ENCODE assay signal across 26 cellular contexts in genomic region chr19:2591537-2592291, GRCh38.
DNase-seq lines count a peak whose midpoint lies in the region; ATAC-seq and TF ChIP-seq lines count a peak whose summit lies in the region.
"Had no signal": no experiment of that assay in that cellular context is flagged by ENCODE, and none has a peak within 500 bp of the region (broad histone marks: within the 10 kb centered on the region; RNA-seq: fewer than 3 reads in every experiment).

No MANE protein-coding gene starts in this region.

- TF ChIP-seq EP300 in SK-N-SH (IDR thresholded peaks at IDR 0.05; ENCODE audit: borderline replicate concordance in 1 of 2, low read depth in 1 of 2, low read length in 1 of 2) = no peak

- no peak for TF ChIP-seq RAD21 in SK-N-SH (IDR thresholded peaks at IDR 0.05; ENCODE audit: low read length)

- H3K4me1 Mint-ChIP-seq in activated T-cell treated with anti-CD3 and anti-CD28 coated beads, Interleukin-2, amount 50 U/mL, for 72 hours (ENCODE audit: low read depth) = no peaks in the 10 kb centered on the region
- H3K4me1 Mint-ChIP-seq in activated T-cell treated with anti-CD3 and anti-CD28 coated beads, Interleukin-2, amount 50 U/mL, for 24 hours (ENCODE audit: low read depth) = no peaks in the 10 kb centered on the region
- peaks cover 23% of the 10 kb centered on the region for H3K4me1 Mint-ChIP-seq in type B pancreatic cell (ENCODE audit: unreplicated experiment)

- H3K4me3 Mint-ChIP-seq in activated T-cell treated with anti-CD3 and anti-CD28 coated beads, Interleukin-2, amount 50 U/mL, for 72 hours = no peak overlapping the region
- no peak overlapping the region for H3K4me3 Mint-ChIP-seq in activated T-cell treated with anti-CD3 and anti-CD28 coated beads, Interleukin-2, amount 50 U/mL, for 24 hours
- H3K4me3 Mint-ChIP-seq in type B pancreatic cell = peak overlapping the region; percentile 9
- H3K4me3 Mint-ChIP-seq: CD4-positive, alpha-beta T cell had no signal

- H3K9me3 Mint-ChIP-seq in activated T-cell treated with anti-CD3 and anti-CD28 coated beads, Interleukin-2, amount 50 U/mL, for 72 hours = peaks cover 2 to 4% of the 10 kb centered on the region in 2 donors
- no peaks in the 10 kb centered on the region for H3K9me3 Mint-ChIP-seq in activated T-cell treated with anti-CD3 and anti-CD28 coated beads, Interleukin-2, amount 50 U/mL, for 24 hours
- no peaks in the 10 kb centered on the region for H3K9me3 Mint-ChIP-seq in type B pancreatic cell
- H3K9me3 Mint-ChIP-seq: CD4-positive, alpha-beta T cell; IgD-negative memory B cell had no signal

- H3K4me3 ChIP-seq in body of pancreas = no peak overlapping the region
- no peak overlapping the region for H3K4me3 ChIP-seq in mucosa of descending colon
- H3K4me3 ChIP-seq in SK-N-SH (ENCODE audit: low read depth in 2 of 2, low read length in 1 of 2) = no peak overlapping the region
- H3K4me3 ChIP-seq: GM12878, MG63 had no signal

- TF ChIP-seq POLR2A in body of pancreas (IDR thresholded peaks at IDR 0.05) = no peak

- no peaks in the 10 kb centered on the region for H3K9me2 ChIP-seq in SK-N-SH

- peaks cover 20% of the 10 kb centered on the region for H3K27me3 Mint-ChIP-seq in activated T-cell treated with anti-CD3 and anti-CD28 coated beads, Interleukin-2, amount 50 U/mL, for 72 hours (ENCODE audit: low read depth)
- H3K27me3 Mint-ChIP-seq in activated T-cell treated with anti-CD3 and anti-CD28 coated beads, Interleukin-2, amount 50 U/mL, for 24 hours = peaks cover 7% of the 10 kb centered on the region
- peaks cover 12% of the 10 kb centered on the region for H3K27me3 Mint-ChIP-seq in type B pancreatic cell
- H3K27me3 Mint-ChIP-seq: CD4-positive, alpha-beta T cell had no signal

- POLR2A ChIA-PET in SK-N-SH (lab: Yijun Ruan, JAX) = no interaction called here

- H3K4me2 ChIP-seq in SK-N-SH = no peak overlapping the region

- CTCF ChIA-PET in SK-N-SH (lab: Yijun Ruan, JAX) = interaction anchor here (1.1 to 5.6 kb wide), 3 partner anchors 12 to 24 kb away, joined by 3 to 35 read pairs (median 5); no protein-coding TSS in a partner anchor

- intact Hi-C loops in body of pancreas (cut with DNase I) (no loop called here), mucosa of descending colon (cut with DNase I, micrococcal nuclease) (no loop called here)

- H3K9ac ChIP-seq in SK-N-SH = no peak overlapping the region

- no peaks in the 10 kb centered on the region for H3K9me3 ChIP-seq in body of pancreas
- no peaks in the 10 kb centered on the region for H3K9me3 ChIP-seq in mucosa of descending colon
- H3K9me3 ChIP-seq in SK-N-SH = no peaks in the 10 kb centered on the region
- H3K9me3 ChIP-seq: MG63 had no signal

- H3K27ac ChIP-seq in body of pancreas = peak overlapping the region in 3 of 4 donors; percentile 9 to 54 (median 53)
- no peak overlapping the region for H3K27ac ChIP-seq in SK-N-SH (ENCODE audit: low read depth in 2 of 2, low read length in 1 of 2)
- H3K27ac ChIP-seq: HL-60 had no signal

- WGBS in body of pancreas, 2 donors = 35 to 52% methylated on average over 3 of the region's 3 CpGs
- WGBS in SK-N-SH (ENCODE audit: low lambda C conversion rate) = 94% methylated on average over 3 of the region's 3 CpGs

- H3K79me2 ChIP-seq in SK-N-SH (ENCODE audit: insufficient read depth) = no peaks in the 10 kb centered on the region

- TF ChIP-seq CTCF in body of pancreas (IDR thresholded peaks at IDR 0.05) (no peak), mucosa of descending colon (IDR thresholded peaks at IDR 0.05) (no peak), type B pancreatic cell (conservative IDR thresholded peaks at IDR 0.05) (no peak), SK-N-SH (IDR thresholded peaks at IDR 0.05) (no peak)

- no peak overlapping the region for H2AFZ ChIP-seq in SK-N-SH (ENCODE audit: low read depth)

- no peaks in the 10 kb centered on the region for H4K20me1 ChIP-seq in SK-N-SH (ENCODE audit: insufficient read depth)

- ATAC-seq in activated T-cell treated with anti-CD3 and anti-CD28 coated beads, Interleukin-2, amount 50 U/mL, for 72 hours (replicated peaks in 1 of 2) = no peak
- ATAC-seq in body of pancreas (no peak), mucosa of descending colon (peak; percentile 53), GM21717 (IDR thresholded peaks at IDR 0.05; ENCODE audit: unreplicated experiment) (no peak)
- ATAC-seq: GM12878 had no signal

- H3K36me3 ChIP-seq in body of pancreas (replicated peaks in 1 of 2; ENCODE audit: insufficient read depth in 1 of 2, low read depth in 2 of 2) (no peaks in the 10 kb centered on the region), mucosa of descending colon (ENCODE audit: low read depth) (no peaks in the 10 kb centered on the region), SK-N-SH (replicated peaks in 1 of 2; ENCODE audit: control insufficient read depth in 1 of 2, insufficient read depth in 2 of 2, low read length in 1 of 2) (no peaks in the 10 kb centered on the region)
- H3K36me3 ChIP-seq: MG63 had no signal

- DNase-seq in activated T-cell treated with anti-CD3 and anti-CD28 coated beads, Interleukin-2, amount 50 U/mL, for 72 hours = no peak
- DNase-seq in activated T-cell treated with anti-CD3 and anti-CD28 coated beads, Interleukin-2, amount 50 U/mL, for 24 hours = no peak
- DNase-seq in body of pancreas (peak in 1 of 4 donors; percentile 44), mucosa of descending colon (no peak), type B pancreatic cell (ENCODE audit: extremely low spot score, unreplicated experiment) (no peak), SK-N-SH (no peak)
- no peak for DNase-seq in activated effector memory CD4-positive, alpha-beta T cell treated with Interleukin-2 at 50 U/mL for 16 hours
- DNase-seq: 8988T; CD4-positive, alpha-beta T cell; DMS53; EL; H7; Kasumi-1; MG63; NCI-H1048; NCI-H1436; NCI-H1930; NCI-H226; NCI-H524; NCI-H82; RPMI8226; SHP77 treated with DMSO at 0.1 percent for 48 hours had no signal

- H3K27ac Mint-ChIP-seq in activated T-cell treated with anti-CD3 and anti-CD28 coated beads, Interleukin-2, amount 50 U/mL, for 72 hours = peak overlapping the region; percentile 2
- H3K27ac Mint-ChIP-seq in activated T-cell treated with anti-CD3 and anti-CD28 coated beads, Interleukin-2, amount 50 U/mL, for 24 hours = no peak overlapping the region
- peak overlapping the region; percentile 38 for H3K27ac Mint-ChIP-seq in type B pancreatic cell
- H3K27ac Mint-ChIP-seq: CD4-positive, alpha-beta T cell had no signal

- H3K4me1 ChIP-seq in body of pancreas = peaks cover 42% of the 10 kb centered on the region
- peaks cover 10% of the 10 kb centered on the region for H3K4me1 ChIP-seq in mucosa of descending colon (ENCODE audit: low read depth)
- H3K4me1 ChIP-seq in SK-N-SH (ENCODE audit: control insufficient read depth in 1 of 2, insufficient read depth in 2 of 2, low read depth in 1 of 2, low read length in 1 of 2) = no peaks in the 10 kb centered on the region

- H3F3A ChIP-seq in SK-N-SH (replicated peaks; ENCODE audit: insufficient read depth) = peaks cover 6% of the 10 kb centered on the region

- H3K27me3 ChIP-seq in body of pancreas = no peaks in the 10 kb centered on the region
- no peaks in the 10 kb centered on the region for H3K27me3 ChIP-seq in SK-N-SH (ENCODE audit: insufficient read depth)
- H3K27me3 ChIP-seq: MG63 had no signal

- peaks cover 0 to 1% of the 10 kb centered on the region in 2 donors for H3K36me3 Mint-ChIP-seq in activated T-cell treated with anti-CD3 and anti-CD28 coated beads, Interleukin-2, amount 50 U/mL, for 72 hours (ENCODE audit: insufficient read depth in 2 of 2)
- no peaks in the 10 kb centered on the region for H3K36me3 Mint-ChIP-seq in activated T-cell treated with anti-CD3 and anti-CD28 coated beads, Interleukin-2, amount 50 U/mL, for 24 hours (ENCODE audit: low read depth)
- no peaks in the 10 kb centered on the region for H3K36me3 Mint-ChIP-seq in type B pancreatic cell

TF ChIP-seq in SK-N-SH, 30 proteins besides CTCF, POLR2A, EP300 and RAD21:
- no peak for TF ChIP-seq MXI1 (IDR thresholded peaks at IDR 0.05; ENCODE audit: low read depth, low read length)
- no peak for TF ChIP-seq TAF1 (IDR thresholded peaks at IDR 0.05; ENCODE audit: borderline replicate concordance, low read depth, low read length)
- TF ChIP-seq RFX5 (IDR thresholded peaks at IDR 0.05; ENCODE audit: low read length) = no peak
- no peak for TF ChIP-seq FOXJ3 (CRISPR knock-in tag; IDR thresholded peaks at IDR 0.05)
- no peak for TF ChIP-seq FOXM1 (IDR thresholded peaks at IDR 0.05; ENCODE audit: low read depth)
- TF ChIP-seq RXRA (IDR thresholded peaks at IDR 0.05; ENCODE audit: borderline replicate concordance, low read depth) = no peak
- no peak for TF ChIP-seq REST (IDR thresholded peaks at IDR 0.05; ENCODE audit: low read depth, low read length)

Comparison
In these comparisons a context has a peak if more than half of its experiments do, and no peak if none do; other contexts are left out.
1. H3K27ac ChIP-seq: peak in body of pancreas (3 of 4); none in SK-N-SH (0 of 2).